In genomic region chr1:7678491-7679158, GRCh38 we compare ENCODE assay signal across 1 cellular context.
TF ChIP-seq lines count a peak whose summit lies in the region.

No MANE protein-coding gene starts in this region.

TF ChIP-seq in GM23338, 12 proteins besides CTCF, POLR2A, EP300 and RAD21 (continued from another document):
- TF ChIP-seq ZNF462 (CRISPR knock-in tag; IDR thresholded peaks at IDR 0.05) (no peak), EZH2phosphoT487 (IDR thresholded peaks at IDR 0.05; ENCODE audit: unreplicated experiment) (no peak), ZNF114 (CRISPR knock-in tag; IDR thresholded peaks at IDR 0.05) (no peak), STAT1 (IDR thresholded peaks at IDR 0.05; ENCODE audit: unreplicated experiment) (no peak)
